8 cellular contexts compared by ENCODE assay signal in genomic region chr14:104687601-104688504, GRCh38. TPM values are rescaled to one million over a fixed set of nuclear protein-coding genes. Genes with fewer than 3 reads are reported as not detected.
A peak's percentile ranks its signal among the peaks of the same experiment; 100 is the strongest.
DNase-seq lines count a peak whose midpoint lies in the region; ATAC-seq and TF ChIP-seq lines count a peak whose summit lies in the region.

No MANE protein-coding gene starts in this region.

- DNase-seq in activated CD4-positive, alpha-beta T cell treated with anti-CD3 and anti-CD28 coated beads, Interleukin-2, amount 10 ng/mL, durations not matched to agents 24 days and 14 days = no peak
- no peak for DNase-seq in activated CD4-positive, alpha-beta T cell treated with anti-CD3 and anti-CD28 coated beads, Interleukin-2, amount 50 U/mL, for 4 hours
- peak; percentile 84 to 90 for DNase-seq in SHP77 (lab: John Stamatoyannopoulos, UW)
- peak; percentile 55 to 73 for DNase-seq in fibroblast of lung (ENCODE audit: low read depth in 2 of 2)
- peak; percentile 67 to 84 (median 79) for DNase-seq in ovary
- DNase-seq in cortex of kidney (lab: John Stamatoyannopoulos, UW) = no peak

- peak overlapping the region; percentile 8 for H2AFZ ChIP-seq in fibroblast of lung (ENCODE audit: low read length)

- peaks cover 34% of the 10 kb centered on the region for H3K79me2 ChIP-seq in fibroblast of lung (ENCODE audit: control insufficient read depth, insufficient read depth, low read length)

- peaks cover 12% of the 10 kb centered on the region for H3K36me3 ChIP-seq in fibroblast of lung (ENCODE audit: control insufficient read depth, insufficient read depth, low read length)
- H3K36me3 ChIP-seq in ovary = no peaks in the 10 kb centered on the region

- H3K4me1 ChIP-seq in fibroblast of lung (ENCODE audit: control insufficient read depth, extremely low read depth, insufficient read depth, low read length) (peaks cover 32% of the 10 kb centered on the region), ovary (ENCODE audit: insufficient read depth) (peaks cover 20% of the 10 kb centered on the region)

- H3K36me3 Mint-ChIP-seq in activated CD4-positive, alpha-beta T cell treated with anti-CD3 and anti-CD28 coated beads, Interleukin-2, amount 10 ng/mL, durations not matched to agents 24 days and 14 days (ENCODE audit: low read depth) = peaks cover 5% of the 10 kb centered on the region

- peaks cover 3% of the 10 kb centered on the region for H4K20me1 ChIP-seq in fibroblast of lung (ENCODE audit: control insufficient read depth, extremely low read depth, insufficient read depth, low read length)

- H3K4me1 Mint-ChIP-seq in activated CD4-positive, alpha-beta T cell treated with anti-CD3 and anti-CD28 coated beads, Interleukin-2, amount 10 ng/mL, durations not matched to agents 24 days and 14 days = peaks cover 41% of the 10 kb centered on the region

- TF ChIP-seq POLR2A in ovary (IDR thresholded peaks at IDR 0.05) = no peak

- peak overlapping the region; percentile 68 for H3K4me2 ChIP-seq in fibroblast of lung (ENCODE audit: extremely low read depth, insufficient read depth, low read length)

- WGBS in ovary, 3 donors = 30 to 33% (median 32%) methylated on average over 31 of the region's 31 CpGs

- no peaks in the 10 kb centered on the region for H3K9me3 ChIP-seq in fibroblast of lung (ENCODE audit: control insufficient read depth, insufficient read depth, low read depth, low read length)
- no peaks in the 10 kb centered on the region for H3K9me3 ChIP-seq in ovary

- TF ChIP-seq EP300 in ovary (IDR thresholded peaks at IDR 0.05) = no peak

- H3K4me3 Mint-ChIP-seq in activated CD4-positive, alpha-beta T cell treated with anti-CD3 and anti-CD28 coated beads, Interleukin-2, amount 10 ng/mL, durations not matched to agents 24 days and 14 days = peak overlapping the region; percentile 63

- H3K4me3 ChIP-seq in fibroblast of lung (replicated peaks in 1 of 4; ENCODE audit: control extremely low read depth in 1 of 4, insufficient read depth in 1 of 4, low read depth in 3 of 4, low read length in 4 of 4) (no peak overlapping the region), ovary (no peak overlapping the region)

- TF ChIP-seq CTCF in fibroblast of lung (conservative IDR thresholded peaks at IDR 0.05 in 1 of 2, IDR thresholded peaks at IDR 0.05 in 1 of 2; ENCODE audit: low read depth in 1 of 2, low read length in 2 of 2) (no peak), ovary (IDR thresholded peaks at IDR 0.05) (no peak)

- H3K27ac Mint-ChIP-seq in activated CD4-positive, alpha-beta T cell treated with anti-CD3 and anti-CD28 coated beads, Interleukin-2, amount 10 ng/mL, durations not matched to agents 24 days and 14 days = peak overlapping the region; percentile 85

- no peaks in the 10 kb centered on the region for H3K9me3 Mint-ChIP-seq in activated CD4-positive, alpha-beta T cell treated with anti-CD3 and anti-CD28 coated beads, Interleukin-2, amount 10 ng/mL, durations not matched to agents 24 days and 14 days

- H3K9ac ChIP-seq in fibroblast of lung (ENCODE audit: insufficient read depth, low read length) = no peak overlapping the region

- H3K27ac ChIP-seq in fibroblast of lung (ENCODE audit: insufficient read depth, low read length) = no peak overlapping the region
- H3K27ac ChIP-seq in ovary = peak overlapping the region in 1 of 2 donors; percentile 59

- no peak for ATAC-seq in HG03354 (IDR thresholded peaks at IDR 0.05; ENCODE audit: poor library complexity, severe bottlenecking, unreplicated experiment)
- ATAC-seq in HG02981 (IDR thresholded peaks at IDR 0.05; ENCODE audit: unreplicated experiment) = no peak

- intact Hi-C loops in activated CD4-positive, alpha-beta T cell treated with anti-CD3 and anti-CD28 coated beads, Interleukin-2, amount 10 ng/mL, durations not matched to agents 24 days and 14 days (cut with micrococcal nuclease) = loop anchor here (2.0 to 5.0 kb wide), 2 partner anchors 35 to 36 kb away; no protein-coding TSS in a partner anchor
- intact Hi-C loops in ovary (cut with DNase I) = no loop called here

- H3K27me3 Mint-ChIP-seq in activated CD4-positive, alpha-beta T cell treated with anti-CD3 and anti-CD28 coated beads, Interleukin-2, amount 10 ng/mL, durations not matched to agents 24 days and 14 days = peaks cover 2% of the 10 kb centered on the region

- no peaks in the 10 kb centered on the region for H3K27me3 ChIP-seq in fibroblast of lung (ENCODE audit: control insufficient read depth, insufficient read depth, low read length)
- H3K27me3 ChIP-seq in ovary = no peaks in the 10 kb centered on the region

RNA-seq across cellular contexts. Expression of gene INF2, which starts 1.6 kb away (rescaled TPM):
- 90.9 and 92.3 TPM in 2 replicates for total RNA-seq in activated CD4-positive, alpha-beta T cell treated with anti-CD3 and anti-CD28 coated beads, Interleukin-2, amount 10 ng/mL, durations not matched to agents 24 days and 14 days
- total RNA-seq in fibroblast of lung = 23.9 and 50.9 TPM in 2 replicates
- 19.8 and 32.3 TPM in 2 replicates for polyA plus RNA-seq in fibroblast of lung
- 51.0 and 84.7 TPM in 2 replicates for polyA plus RNA-seq in fibroblast of lung (2012)
- polyA minus RNA-seq in fibroblast of lung (ENCODE audit: low replicate concordance) = 42.6 and 56.9 TPM in 2 replicates
- total RNA-seq in ovary = 10 to 100 TPM; 15.1 to 40.7 (median 22.2) TPM
- 10 to 100 TPM in 1 of 2 donors, 1 to 10 TPM in 1; 6.3 to 18.4 TPM for polyA plus RNA-seq in ovary

RNA-seq across cellular contexts. Expression of gene ADSS1, which starts 36.2 kb away (rescaled TPM):
- total RNA-seq in activated CD4-positive, alpha-beta T cell treated with anti-CD3 and anti-CD28 coated beads, Interleukin-2, amount 10 ng/mL, durations not matched to agents 24 days and 14 days = 0.96 and 1.4 TPM in 2 replicates
- total RNA-seq in fibroblast of lung (2.3 and 3.5 TPM in 2 replicates), ovary (1 to 10 TPM; 2.6 to 9.8 (median 3.8) TPM)
- polyA plus RNA-seq in fibroblast of lung (1.3 and 2.2 TPM in 2 replicates), ovary (1 to 10 TPM; 4.1 to 4.9 TPM)
- polyA plus RNA-seq in fibroblast of lung (2012) = 2.3 and 2.7 TPM in 2 replicates
- polyA minus RNA-seq in fibroblast of lung (ENCODE audit: low replicate concordance) = 0.15 TPM in 1 of 2 replicates, not detected in the other

Comparison
In these comparisons a context has a peak if more than half of its experiments do, and no peak if none do; other contexts are left out.
1. DNase-seq: peak in SHP77 (2 of 2), fibroblast of lung (2 of 2) and ovary (5 of 5); none in activated CD4-positive, alpha-beta T cell treated with anti-CD3 and anti-CD28 coated beads, Interleukin-2, amount 10 ng/mL, durations not matched to agents 24 days and 14 days (single experiment), activated CD4-positive, alpha-beta T cell treated with anti-CD3 and anti-CD28 coated beads, Interleukin-2, amount 50 U/mL, for 4 hours (0 of 2) and cortex of kidney (single experiment).